Comparison of ENCODE assay signal across 26 cellular contexts in the genomic region with DNA sequence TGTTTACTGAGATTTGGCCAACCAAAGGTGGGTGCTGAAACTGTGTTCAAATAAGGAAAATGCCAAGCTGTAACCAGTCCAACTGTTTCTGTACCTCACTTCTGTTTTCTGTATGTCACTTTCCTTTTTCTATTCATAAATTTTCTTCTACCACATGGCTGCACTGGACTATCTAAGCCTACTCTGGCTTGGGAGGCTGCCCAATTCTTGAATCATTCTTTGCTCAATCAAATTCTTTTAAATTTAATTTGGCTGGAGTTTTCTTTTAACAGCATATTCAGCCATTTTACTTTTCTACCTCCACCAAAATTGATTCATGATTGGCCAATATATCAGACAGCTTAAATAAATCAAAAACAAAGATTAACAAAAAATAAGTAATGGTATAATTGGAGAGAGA.
"Had no signal": no experiment of that assay in that cellular context is flagged by ENCODE, and none has a peak within 500 bp of the region (broad histone marks: within the 10 kb centered on the region; RNA-seq: fewer than 3 reads in every experiment).

No MANE protein-coding gene starts in this region.

- H3K36me3 ChIP-seq: adrenal gland, colonic mucosa, gastrocnemius medialis, left ventricle myocardium inferior, right lobe of liver, thoracic aorta, upper lobe of right lung had no signal

- H3K27me3 Mint-ChIP-seq: activated CD4-positive, alpha-beta T cell treated with anti-CD3 and anti-CD28 coated beads for 36 hours; activated CD8-positive, alpha-beta memory T cell treated with anti-CD3 and anti-CD28 coated beads, Interleukin-2, amount 10 ng/mL, durations not matched to agents 7 days and 5 days; activated naive CD8-positive, alpha-beta T cell; natural killer cell treated with Interleukin-12 subunit alpha and Interleukin-12 subunit beta and Interleukin-15 and Interleukin-18, amount 100 ng/mL, for 72 hours had no signal

- H3K9me3 ChIP-seq: adrenal gland, colonic mucosa, gastrocnemius medialis, left ventricle myocardium inferior, mucosa of descending colon, thoracic aorta, upper lobe of right lung had no signal

- DNase-seq: activated CD4-positive, alpha-beta T cell treated with anti-CD3 and anti-CD28 coated beads for 36 hours; activated CD4-positive, CD25-positive, alpha-beta regulatory T cell; activated CD8-positive, alpha-beta memory T cell treated with anti-CD3 and anti-CD28 coated beads, Interleukin-2, amount 10 ng/mL, durations not matched to agents 7 days and 5 days; activated CD8-positive, alpha-beta T cell treated with anti-CD3 and anti-CD28 coated beads, Interleukin-2, amount 10 ng/mL, durations not matched to agents 7 days and 5 days; activated naive CD4-positive, alpha-beta T cell treated with Interleukin-2 at 50 U/mL for 16 hours; activated T-cell treated with anti-CD3 and anti-CD28 coated beads, Interleukin-2, amount 50 U/mL, for 48 hours; adrenal gland; colonic mucosa; dorsolateral prefrontal cortex; effector memory CD4-positive, alpha-beta T cell; erythroblast; gastrocnemius medialis; glutamatergic neuron; islet precursor cell; left ventricle myocardium inferior; mucosa of descending colon; right lobe of liver; stimulated activated CD4-positive, alpha-beta T cell treated with anti-CD3 and anti-CD28 coated beads, Interleukin-2, amount 100 ng/mL, for 48 hours; stimulated activated naive CD8-positive, alpha-beta T cell treated with anti-CD3 and anti-CD28 coated beads, Interleukin-15, Interleukin-2, amounts not matched to agents 100 U/mL and 50 U/mL, for 24 hours; T-helper 1 cell; upper lobe of right lung had no signal

- H3K4me1 Mint-ChIP-seq: activated CD4-positive, alpha-beta T cell treated with anti-CD3 and anti-CD28 coated beads for 36 hours; activated CD8-positive, alpha-beta memory T cell treated with anti-CD3 and anti-CD28 coated beads, Interleukin-2, amount 10 ng/mL, durations not matched to agents 7 days and 5 days had no signal

- H3K27me3 ChIP-seq: adrenal gland, colonic mucosa, dorsolateral prefrontal cortex, gastrocnemius medialis, right lobe of liver, upper lobe of right lung had no signal

- H3K36me3 Mint-ChIP-seq: activated CD8-positive, alpha-beta memory T cell treated with anti-CD3 and anti-CD28 coated beads, Interleukin-2, amount 10 ng/mL, durations not matched to agents 7 days and 5 days; activated naive CD8-positive, alpha-beta T cell had no signal

- H3K4me3 Mint-ChIP-seq: activated CD4-positive, alpha-beta T cell treated with anti-CD3 and anti-CD28 coated beads for 36 hours; activated CD8-positive, alpha-beta memory T cell treated with anti-CD3 and anti-CD28 coated beads, Interleukin-2, amount 10 ng/mL, durations not matched to agents 7 days and 5 days; activated CD8-positive, alpha-beta T cell treated with anti-CD3 and anti-CD28 coated beads, Interleukin-2, amount 10 ng/mL, durations not matched to agents 7 days and 5 days; activated naive CD8-positive, alpha-beta T cell; natural killer cell treated with Interleukin-12 subunit alpha and Interleukin-12 subunit beta and Interleukin-15 and Interleukin-18, amount 100 ng/mL, for 72 hours; T-helper 2 cell treated with Interferon-gamma antibody and Interleukin-4, amounts not matched to agents 5 μg/mL and 100 μg/mL, for 36 hours had no signal

- H3K27ac ChIP-seq: adrenal gland, colonic mucosa, dorsolateral prefrontal cortex, gastrocnemius medialis, left ventricle myocardium inferior, right lobe of liver, thoracic aorta, upper lobe of right lung had no signal

- H3K4me1 ChIP-seq: adrenal gland, colonic mucosa, gastrocnemius medialis, left ventricle myocardium inferior, right lobe of liver, upper lobe of right lung had no signal

- H3K4me3 ChIP-seq: adrenal gland, colonic mucosa, dorsolateral prefrontal cortex, gastrocnemius medialis, left ventricle myocardium inferior, lung, mucosa of descending colon, right lobe of liver, thoracic aorta, upper lobe of right lung had no signal

- H3K27ac Mint-ChIP-seq: activated CD4-positive, alpha-beta T cell treated with anti-CD3 and anti-CD28 coated beads for 36 hours; activated CD8-positive, alpha-beta memory T cell treated with anti-CD3 and anti-CD28 coated beads, Interleukin-2, amount 10 ng/mL, durations not matched to agents 7 days and 5 days; activated CD8-positive, alpha-beta T cell treated with anti-CD3 and anti-CD28 coated beads, Interleukin-2, amount 10 ng/mL, durations not matched to agents 7 days and 5 days; activated naive CD8-positive, alpha-beta T cell; natural killer cell treated with Interleukin-12 subunit alpha and Interleukin-12 subunit beta and Interleukin-15 and Interleukin-18, amount 100 ng/mL, for 72 hours; T-helper 2 cell treated with Interferon-gamma antibody and Interleukin-4, amounts not matched to agents 5 μg/mL and 100 μg/mL, for 36 hours had no signal
